8 cellular contexts compared by ENCODE assay signal in the genomic region with DNA sequence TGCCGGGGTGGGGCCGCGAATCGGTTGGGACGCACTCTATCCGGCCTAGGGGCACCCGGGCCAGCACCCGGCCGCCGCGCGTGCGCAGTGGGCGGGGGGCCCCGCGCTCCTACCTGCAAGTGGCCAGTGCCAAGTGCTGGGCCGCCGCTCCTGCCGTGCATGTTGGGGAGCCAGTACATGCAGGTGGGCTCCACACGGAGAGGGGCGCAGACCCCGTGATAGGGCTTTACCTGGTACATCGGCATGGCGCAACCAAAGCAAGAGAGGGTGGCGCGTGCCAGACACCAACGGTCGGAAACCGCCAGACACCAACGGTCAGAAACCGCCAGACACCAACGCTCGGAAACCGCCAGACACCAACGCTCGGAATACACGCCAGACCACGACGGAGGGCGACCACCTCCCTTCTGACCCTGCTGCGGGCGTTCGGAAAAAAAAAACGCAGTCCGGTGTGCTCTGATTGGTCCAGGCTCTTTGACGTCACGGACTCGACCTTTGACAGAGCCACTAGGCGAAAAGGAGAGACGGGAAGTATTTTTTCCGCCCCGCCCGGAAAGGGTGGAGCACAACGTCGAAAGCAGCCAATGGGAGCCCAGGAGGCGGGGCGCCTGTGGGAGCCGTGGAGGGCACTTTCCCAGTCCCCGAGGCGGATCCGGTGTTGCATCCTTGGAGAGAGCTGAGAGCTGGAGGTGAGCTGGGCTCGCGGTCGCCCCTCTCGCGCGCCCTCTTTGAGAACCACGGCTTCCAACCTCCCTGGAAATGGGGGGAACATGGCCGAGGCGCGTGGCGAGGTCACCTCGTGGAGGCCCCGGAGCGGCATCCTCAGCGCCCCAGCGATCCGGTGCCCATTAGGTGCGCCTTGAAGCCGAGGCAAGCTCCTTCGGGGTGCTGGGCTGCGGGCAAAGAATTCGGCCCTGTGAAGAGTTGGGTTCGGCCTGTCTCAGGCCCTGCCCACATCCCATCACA. TPM values are rescaled to one million over a fixed set of nuclear protein-coding genes. Genes with fewer than 3 reads are reported as not detected.
DNase-seq lines count a peak whose midpoint lies in the region; ATAC-seq and TF ChIP-seq lines count a peak whose summit lies in the region.
"Not testable (repeated sequence)": the region's sequence is repeated elsewhere in the genome, so short reads cannot be mapped to it uniquely, and the experiment has no call there.

No MANE protein-coding gene starts in this region.

- intact Hi-C loops in colonic mucosa (cut with DNase I); left colon (cut with DNase I, micrococcal nuclease): not testable (repeated sequence)

- H3K27ac ChIP-seq in colonic mucosa: peak overlapping the region; percentile 77

- H3K36me3 ChIP-seq in colonic mucosa: not testable (repeated sequence)

- DNase-seq in ACHN: peak; percentile 88
- DNase-seq in NCI-H82 (lab: John Stamatoyannopoulos, UW): peak; percentile 90
- DNase-seq in activated CD4-positive, alpha-beta T cell treated with anti-CD3 and anti-CD28 coated beads, Interleukin-2, amount 50 U/mL, for 24 hours (ENCODE audit: low read depth in 1 of 2, low spot score in 1 of 2): peak; percentile 65 to 79
- DNase-seq in colonic mucosa: peak; percentile 89
- peak; percentile 89 to 90 for DNase-seq in left colon
- peak; percentile 68 for DNase-seq in stimulated activated CD4-positive, alpha-beta T cell treated with anti-CD3 and anti-CD28 coated beads, Interleukin-12 subunit alpha, Interleukin-12 subunit beta, amount 100 ng/mL, for 4 hours

- not testable (repeated sequence) for H3K4me1 ChIP-seq in colonic mucosa

- ATAC-seq in GM19351 (IDR thresholded peaks at IDR 0.05; ENCODE audit: unreplicated experiment): peak; percentile 79
- peak; percentile 64 for ATAC-seq in HG03571 (IDR thresholded peaks at IDR 0.05; ENCODE audit: unreplicated experiment)
- peak; percentile 83 for ATAC-seq in left colon

- peak overlapping the region; percentile 54 for H3K4me3 ChIP-seq in colonic mucosa

- TF ChIP-seq CTCF in colonic mucosa (IDR thresholded peaks at IDR 0.05): not testable (repeated sequence)

- in situ Hi-C loops in ACHN (cut with HindIII; ENCODE audit: low pct_ligation_motif_present, low pct_unique_long_range_greater_than_20kb, low sequenced_read_pairs): not testable (repeated sequence)

- peak overlapping the region in 1 of 2 donors; percentile 60 for H3K9ac ChIP-seq in colonic mucosa (ENCODE audit: low read depth in 2 of 2, low read length in 2 of 2)

- not testable (repeated sequence) for H3K27me3 ChIP-seq in colonic mucosa

- not testable (repeated sequence) for H3K9me3 ChIP-seq in colonic mucosa

RNA-seq across cellular contexts. Expression of a gene that starts 39.0 kb away (rescaled TPM):
- total RNA-seq in colonic mucosa: 10 to 100 TPM in 1 of 2 donors, 1 to 10 TPM in 1; 6.4 to 19.6 TPM
- 10 to 100 TPM; 17.3 to 21.2 TPM for total RNA-seq in left colon

Comparison
In these comparisons a context has a peak if more than half of its experiments do, and no peak if none do; other contexts are left out.
1. Peak in every context shown above with its lines: DNase-seq, ATAC-seq, H3K4me3 ChIP-seq and H3K27ac ChIP-seq.